ENCODE assay signal across 29 cellular contexts in genomic region chr9:109919736-109920408, GRCh38.
A peak's percentile ranks its signal among the peaks of the same experiment; 100 is the strongest.
DNase-seq lines count a peak whose midpoint lies in the region; ATAC-seq and TF ChIP-seq lines count a peak whose summit lies in the region.
"Had no signal": no experiment of that assay in that cellular context is flagged by ENCODE, and none has a peak within 500 bp of the region (broad histone marks: within the 10 kb centered on the region; RNA-seq: fewer than 3 reads in every experiment).

No MANE protein-coding gene starts in this region.

- H3K36me3 ChIP-seq in CD4-positive, CD25-positive, alpha-beta regulatory T cell (ENCODE audit: control insufficient read depth, insufficient read depth, low read length), result no peaks in the 10 kb centered on the region
- H3K36me3 ChIP-seq in OCI-LY7 (ENCODE audit: insufficient read depth, low read length), result no peaks in the 10 kb centered on the region
- H3K36me3 ChIP-seq: WERI-Rb-1 had no signal

- no peaks in the 10 kb centered on the region for H3K36me3 Mint-ChIP-seq in CD4-positive, CD25-positive, alpha-beta regulatory T cell
- H3K36me3 Mint-ChIP-seq: activated CD4-positive, alpha-beta memory T cell treated with anti-CD3 and anti-CD28 coated beads for 36 hours; activated naive CD8-positive, alpha-beta T cell treated with anti-CD3 and anti-CD28 coated beads, Interleukin-2, amount 10 ng/mL, durations not matched to agents 7 days and 5 days; CD14-positive monocyte; natural killer cell; stimulated activated effector memory CD8-positive, alpha-beta T cell treated with anti-CD3 and anti-CD28 coated beads, Interleukin-12 subunit alpha, Interleukin-12 subunit beta, amount 100 ng/mL, for 72 hours had no signal

- H3K4me2 ChIP-seq in OCI-LY7 (ENCODE audit: low read length), result peak overlapping the region; percentile 48

- H3K4me3 ChIP-seq in CD4-positive, CD25-positive, alpha-beta regulatory T cell (ENCODE audit: low read depth, low read length), result no peak overlapping the region
- H3K4me3 ChIP-seq in OCI-LY7 (ENCODE audit: low read depth, low read length, poor library complexity, severe bottlenecking), result no peak overlapping the region
- H3K4me3 ChIP-seq: ascending aorta, lung had no signal

- peak overlapping the region; percentile 82; the same call in 1 of the 2 replicates for H2AFZ ChIP-seq in OCI-LY7 (ENCODE audit: low read length)

- intact Hi-C loops in OCI-LY7 (cut with micrococcal nuclease; ENCODE audit: unreplicated experiment), result no loop called here

- H3K27ac ChIP-seq in CD4-positive, CD25-positive, alpha-beta regulatory T cell (ENCODE audit: insufficient read depth, low read length, poor library complexity, severe bottlenecking), result no peak overlapping the region
- peak overlapping the region; percentile 98 for H3K27ac ChIP-seq in OCI-LY7 (ENCODE audit: low read depth, low read length, poor library complexity, severe bottlenecking)
- H3K27ac ChIP-seq: 22Rv1, ascending aorta, WERI-Rb-1 had no signal

- no peaks in the 10 kb centered on the region for H3K9me3 ChIP-seq in CD4-positive, CD25-positive, alpha-beta regulatory T cell (ENCODE audit: control insufficient read depth in 2 of 2, low read length in 2 of 2)
- no peaks in the 10 kb centered on the region for H3K9me3 ChIP-seq in OCI-LY7 (ENCODE audit: low read length)
- H3K9me3 ChIP-seq: ascending aorta had no signal

- no peaks in the 10 kb centered on the region for H4K20me1 ChIP-seq in OCI-LY7 (ENCODE audit: insufficient read depth, low read length)

- no peaks in the 10 kb centered on the region for H3K9me3 Mint-ChIP-seq in CD4-positive, CD25-positive, alpha-beta regulatory T cell
- H3K9me3 Mint-ChIP-seq: activated CD4-positive, alpha-beta memory T cell treated with anti-CD3 and anti-CD28 coated beads for 36 hours; activated naive CD8-positive, alpha-beta T cell treated with anti-CD3 and anti-CD28 coated beads, Interleukin-2, amount 10 ng/mL, durations not matched to agents 7 days and 5 days; CD14-positive monocyte; natural killer cell; type B pancreatic cell had no signal

- no peak for TF ChIP-seq CTCF in OCI-LY7 (conservative IDR thresholded peaks at IDR 0.05; ENCODE audit: low read length)

- CTCF ChIA-PET in OCI-LY7 (lab: Charles Lee; ENCODE audit: unreplicated experiment), result interaction anchor here (0.6 to 1.4 kb wide), 4 partner anchors 9 to 224 kb away, joined by 3 to 6 read pairs (median 4); no protein-coding TSS in a partner anchor

- peaks cover 15 to 26% (median 22%) of the 10 kb centered on the region in 4 donors for H3K4me1 Mint-ChIP-seq in CD4-positive, CD25-positive, alpha-beta regulatory T cell

- no peak for ATAC-seq in CD4-positive, CD25-positive, alpha-beta regulatory T cell (ENCODE audit: low read depth in 2 of 2)
- no peak for ATAC-seq in left lobe of liver
- ATAC-seq: natural killer cell, Panc1 had no signal

- no peaks in the 10 kb centered on the region for H3K27me3 ChIP-seq in CD4-positive, CD25-positive, alpha-beta regulatory T cell (ENCODE audit: control insufficient read depth, insufficient read depth, low read length)
- H3K27me3 ChIP-seq: ascending aorta had no signal

- peak; percentile 3 for DNase-seq in DMS53 (lab: John Stamatoyannopoulos, UW)
- no peak for DNase-seq in DMS53 treated with DMSO at 0.1 percent for 48 hours (lab: John Stamatoyannopoulos, UW; ENCODE audit: unreplicated experiment)
- no peak for DNase-seq in CD4-positive, CD25-positive, alpha-beta regulatory T cell
- peak; percentile 45 for DNase-seq in OCI-LY7 (ENCODE audit: low spot score)
- peak; percentile 13 to 18 for DNase-seq in erythroblast (lab: John Stamatoyannopoulos, UW)
- no peak for DNase-seq in cerebellar cortex (ENCODE audit: low spot score)
- DNase-seq in activated naive CD4-positive, alpha-beta T cell (lab: John Stamatoyannopoulos, UW), result no peak
- no peak for DNase-seq in left lobe of liver (ENCODE audit: low spot score)
- DNase-seq: activated CD4-positive, alpha-beta memory T cell treated with anti-CD3 and anti-CD28 coated beads for 36 hours; activated naive CD8-positive, alpha-beta T cell treated with anti-CD3 and anti-CD28 coated beads, Interleukin-2, amount 10 ng/mL, durations not matched to agents 7 days and 5 days; Calu3; DND-41; GOT3; hippocampal formation; natural killer cell; NCI-H1105 treated with DMSO at 0.1 percent for 48 hours; NCI-H187 treated with DMSO at 0.1 percent for 48 hours; NCI-H524; SHP77 treated with DMSO at 0.1 percent for 48 hours; stimulated activated CD4-positive, alpha-beta T cell treated with anti-CD3 and anti-CD28 coated beads, Interleukin-4, amount 100 ng/mL, for 4 hours; SW 1271; WERI-Rb-1 had no signal

- H3K9me2 ChIP-seq in OCI-LY7 (ENCODE audit: insufficient read depth, low read length), result no peaks in the 10 kb centered on the region

- POLR2A ChIA-PET in OCI-LY7 (lab: Charles Lee), result interaction anchor here (0.6 to 19.3 kb wide), 10 partner anchors 8 to 260 kb away, joined by 3 to 358 read pairs (median 14); no protein-coding TSS in a partner anchor

- H3K79me2 ChIP-seq in OCI-LY7 (ENCODE audit: insufficient read depth, low read depth, low read length), result no peaks in the 10 kb centered on the region

- TF ChIP-seq POLR2A in erythroblast (IDR thresholded peaks at IDR 0.05; ENCODE audit: low read length), result no peak

- peaks cover 16% of the 10 kb centered on the region for H3K4me1 ChIP-seq in CD4-positive, CD25-positive, alpha-beta regulatory T cell (ENCODE audit: control insufficient read depth, insufficient read depth, low read length, poor library complexity, severe bottlenecking)
- peaks cover 86% of the 10 kb centered on the region for H3K4me1 ChIP-seq in OCI-LY7 (ENCODE audit: insufficient read depth, low read length, poor library complexity, severe bottlenecking)

- no TSS peak for BruUV-seq in OCI-LY7 (replicated peaks; lab: Mats Ljungman, UMichigan)

- H3K27me3 Mint-ChIP-seq in CD4-positive, CD25-positive, alpha-beta regulatory T cell, result no peaks in the 10 kb centered on the region
- H3K27me3 Mint-ChIP-seq: type B pancreatic cell had no signal

- peak overlapping the region in 2 of 3 donors; percentile 6 to 39 for H3K27ac Mint-ChIP-seq in CD4-positive, CD25-positive, alpha-beta regulatory T cell
- H3K27ac Mint-ChIP-seq: activated naive CD8-positive, alpha-beta T cell treated with anti-CD3 and anti-CD28 coated beads, Interleukin-2, amount 10 ng/mL, durations not matched to agents 7 days and 5 days; natural killer cell; type B pancreatic cell had no signal

- no peak overlapping the region for H3K4me3 Mint-ChIP-seq in CD4-positive, CD25-positive, alpha-beta regulatory T cell
- H3K4me3 Mint-ChIP-seq: activated naive CD8-positive, alpha-beta T cell treated with anti-CD3 and anti-CD28 coated beads, Interleukin-2, amount 10 ng/mL, durations not matched to agents 7 days and 5 days; natural killer cell; type B pancreatic cell had no signal

Comparison
In these comparisons a context has a peak if more than half of its experiments do, and no peak if none do; other contexts are left out.
1. DNase-seq: peak in DMS53 (single experiment), OCI-LY7 (single experiment) and erythroblast (2 of 2); none in DMS53 treated with DMSO at 0.1 percent for 48 hours (single experiment), CD4-positive, CD25-positive, alpha-beta regulatory T cell (0 of 3), cerebellar cortex (single experiment), activated naive CD4-positive, alpha-beta T cell (0 of 4) and left lobe of liver (single experiment).